Comparison of ENCODE assay signal across 13 cellular contexts in genomic region chr11:75878968-75879367, GRCh38.
"Had no signal": no experiment of that assay in that cellular context is flagged by ENCODE, and none has a peak within 500 bp of the region (broad histone marks: within the 10 kb centered on the region; RNA-seq: fewer than 3 reads in every experiment).

No MANE protein-coding gene starts in this region.

- H3K27ac Mint-ChIP-seq: activated CD4-positive, alpha-beta memory T cell treated with anti-CD3 and anti-CD28 coated beads, Interleukin-2, amount 10 ng/mL, durations not matched to agents 7 days and 5 days; activated naive CD4-positive, alpha-beta T cell treated with anti-CD3 and anti-CD28 coated beads for 36 hours; activated T-helper 1 cell treated with anti-CD3 and anti-CD28 coated beads, Interleukin-12 subunit alpha, Interleukin-12 subunit beta, Interleukin-2, Interleukin-4 antibody, amounts not matched to agents 30 ng/mL and 10 ng/mL and 1 ng/mL, durations not matched to agents 14 hours and 24 hours and 36 hours; nephron progenitor cell had no signal

- H3K4me3 Mint-ChIP-seq: activated CD4-positive, alpha-beta memory T cell treated with anti-CD3 and anti-CD28 coated beads, Interleukin-2, amount 10 ng/mL, durations not matched to agents 7 days and 5 days; activated naive CD4-positive, alpha-beta T cell treated with anti-CD3 and anti-CD28 coated beads for 36 hours; activated T-helper 1 cell treated with anti-CD3 and anti-CD28 coated beads, Interleukin-12 subunit alpha, Interleukin-12 subunit beta, Interleukin-2, Interleukin-4 antibody, amounts not matched to agents 30 ng/mL and 10 ng/mL and 1 ng/mL, durations not matched to agents 14 hours and 24 hours and 36 hours; nephron progenitor cell; stimulated activated naive CD8-positive, alpha-beta T cell treated with anti-CD3 and anti-CD28 coated beads, Interleukin-15, amount 100 ng/mL, for 72 hours had no signal

- H3K4me3 ChIP-seq: ovary, transverse colon had no signal

- H3K27me3 ChIP-seq: ovary, transverse colon had no signal

- H3K9me3 ChIP-seq: ovary, transverse colon had no signal

- DNase-seq: activated CD4-positive, alpha-beta memory T cell treated with anti-CD3 and anti-CD28 coated beads, Interleukin-2, amount 10 ng/mL, durations not matched to agents 7 days and 5 days; activated CD4-positive, alpha-beta T cell treated with anti-CD3 and anti-CD28 coated beads for 1 hour; activated naive CD4-positive, alpha-beta T cell treated with anti-CD3 and anti-CD28 coated beads for 36 hours; central memory CD4-positive, alpha-beta T cell; nephron progenitor cell; ovary; SHP77; stimulated activated CD4-positive, alpha-beta T cell treated with anti-CD3 and anti-CD28 coated beads, Interleukin-4, amount 100 ng/mL, for 1 hour; stimulated activated CD8-positive, alpha-beta memory T cell treated with anti-CD3 and anti-CD28 coated beads, Interleukin-4, amount 100 ng/mL, for 48 hours; stimulated activated naive CD8-positive, alpha-beta T cell treated with anti-CD3 and anti-CD28 coated beads, Interleukin-15, amount 100 ng/mL, for 72 hours; T-helper 2 cell; transverse colon had no signal

- ATAC-seq: stimulated activated naive CD8-positive, alpha-beta T cell treated with anti-CD3 and anti-CD28 coated beads, Interleukin-15, amount 100 ng/mL, for 72 hours had no signal

- H3K36me3 ChIP-seq: ovary had no signal

- H3K9me3 Mint-ChIP-seq: activated CD4-positive, alpha-beta memory T cell treated with anti-CD3 and anti-CD28 coated beads, Interleukin-2, amount 10 ng/mL, durations not matched to agents 7 days and 5 days; activated naive CD4-positive, alpha-beta T cell treated with anti-CD3 and anti-CD28 coated beads for 36 hours; activated T-helper 1 cell treated with anti-CD3 and anti-CD28 coated beads, Interleukin-12 subunit alpha, Interleukin-12 subunit beta, Interleukin-2, Interleukin-4 antibody, amounts not matched to agents 30 ng/mL and 10 ng/mL and 1 ng/mL, durations not matched to agents 14 hours and 24 hours and 36 hours; stimulated activated naive CD8-positive, alpha-beta T cell treated with anti-CD3 and anti-CD28 coated beads, Interleukin-15, amount 100 ng/mL, for 72 hours had no signal

- H3K27me3 Mint-ChIP-seq: activated CD4-positive, alpha-beta memory T cell treated with anti-CD3 and anti-CD28 coated beads, Interleukin-2, amount 10 ng/mL, durations not matched to agents 7 days and 5 days; stimulated activated naive CD8-positive, alpha-beta T cell treated with anti-CD3 and anti-CD28 coated beads, Interleukin-15, amount 100 ng/mL, for 72 hours had no signal

- H3K27ac ChIP-seq: ovary, transverse colon had no signal
